ENCODE assay signal across 8 cellular contexts in the genomic region with DNA sequence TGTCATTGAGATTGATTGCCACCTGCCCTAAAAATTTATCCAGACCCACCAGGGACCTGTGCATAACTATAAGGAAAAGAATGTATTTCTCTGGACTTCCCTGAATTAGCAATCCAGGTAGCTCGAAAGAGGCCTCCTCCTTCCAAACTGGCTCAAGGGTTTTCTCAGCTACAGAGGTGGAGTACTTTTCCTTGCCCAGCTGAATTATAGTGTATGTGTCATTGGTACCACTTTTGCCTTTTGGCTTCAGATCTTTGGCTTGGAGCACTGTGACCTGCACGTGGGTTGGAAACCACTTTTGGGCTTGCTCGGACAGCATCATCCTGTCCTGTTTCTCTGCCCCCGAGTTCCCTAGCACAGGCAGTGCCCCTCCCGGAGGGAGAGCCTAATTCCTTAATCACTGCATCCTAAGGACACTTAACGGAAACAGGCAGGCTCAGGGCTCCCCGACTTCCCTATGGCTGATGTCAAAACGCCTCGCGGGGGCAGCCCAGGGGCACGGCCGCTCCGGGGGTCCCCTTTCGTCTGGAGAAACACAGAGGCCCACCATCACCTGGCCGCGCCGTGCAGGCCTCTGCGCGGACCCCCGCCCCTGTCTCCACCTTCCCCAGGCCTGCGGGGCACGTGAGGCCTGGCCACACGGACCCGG. TPM values are rescaled to one million over a fixed set of nuclear protein-coding genes. Genes with fewer than 3 reads are reported as not detected.
A peak's percentile ranks its signal among the peaks of the same experiment; 100 is the strongest.
DNase-seq lines count a peak whose midpoint lies in the region; ATAC-seq and TF ChIP-seq lines count a peak whose summit lies in the region.

No MANE protein-coding gene starts in this region.

- TSS peak; percentile 42 for BruUV-seq in PC-3 (replicated peaks; lab: Mats Ljungman, UMichigan)

- H3K9me3 ChIP-seq in PC-3 (ENCODE audit: low read length) = no peaks in the 10 kb centered on the region

- no peaks in the 10 kb centered on the region for H3K9me2 ChIP-seq in PC-3 (replicated peaks; ENCODE audit: low read length)

- H3K36me3 Mint-ChIP-seq in activated naive CD4-positive, alpha-beta T cell treated with anti-CD3 and anti-CD28 coated beads, Interleukin-2, amount 50 U/mL, for 72 hours = peaks cover 5 to 6% of the 10 kb centered on the region in 2 donors

- TF ChIP-seq CTCF in PC-3 (conservative IDR thresholded peaks at IDR 0.05; ENCODE audit: low read depth, low read length) = no peak
- TF ChIP-seq CTCF in omental fat pad (IDR thresholded peaks at IDR 0.05) = no peak

- peak overlapping the region; percentile 99 for H2AFZ ChIP-seq in PC-3 (ENCODE audit: low read length)

- H3K27me3 ChIP-seq in PC-3 (ENCODE audit: low read length) = no peaks in the 10 kb centered on the region

- CTCF ChIA-PET in PC-3 (lab: Charles Lee) = no interaction called here

- H3F3A ChIP-seq in PC-3 (ENCODE audit: low read length, unreplicated experiment) = no peaks in the 10 kb centered on the region

- peak overlapping the region; percentile 75 for H3K27ac ChIP-seq in PC-3 (ENCODE audit: low read length)

- H3K9ac ChIP-seq in PC-3 (ENCODE audit: low read length) = peak overlapping the region; percentile 82

- intact Hi-C loops in PC-3 (cut with micrococcal nuclease) (loop anchor here (2.0 kb wide), 1 partner anchor 65 kb away; no protein-coding TSS in a partner anchor), head of caudate nucleus (cut with DNase I) (no loop called here)

- H3K4me3 ChIP-seq in PC-3 (ENCODE audit: low read length) = peak overlapping the region; percentile 85

- peaks cover 42% of the 10 kb centered on the region for H3K79me2 ChIP-seq in PC-3 (ENCODE audit: low read length)

- peak overlapping the region; percentile 11 to 87 for H3K27ac Mint-ChIP-seq in activated naive CD4-positive, alpha-beta T cell treated with anti-CD3 and anti-CD28 coated beads, Interleukin-2, amount 50 U/mL, for 72 hours

- POLR2A ChIA-PET in PC-3 (lab: Charles Lee; ENCODE audit: unreplicated experiment) = no interaction called here

- peaks cover 38% of the 10 kb centered on the region for H3K4me1 ChIP-seq in PC-3 (ENCODE audit: insufficient read depth, low read length)

- no peaks in the 10 kb centered on the region for H3K9me3 Mint-ChIP-seq in activated naive CD4-positive, alpha-beta T cell treated with anti-CD3 and anti-CD28 coated beads, Interleukin-2, amount 50 U/mL, for 72 hours

- no peaks in the 10 kb centered on the region for H4K20me1 ChIP-seq in PC-3 (ENCODE audit: low read length)

- H3K36me3 ChIP-seq in PC-3 (ENCODE audit: low read depth, low read length) = no peaks in the 10 kb centered on the region

- ATAC-seq in GM19025 (IDR thresholded peaks at IDR 0.05; ENCODE audit: low read depth, unreplicated experiment) (peak; percentile 20), HG03342 (IDR thresholded peaks at IDR 0.05; ENCODE audit: unreplicated experiment) (peak; percentile 27), PC-3 (peak; percentile 35), omental fat pad (ENCODE audit: low FRiP score) (peak; percentile 69)
- peak; percentile 2 to 56 for ATAC-seq in activated naive CD4-positive, alpha-beta T cell treated with anti-CD3 and anti-CD28 coated beads, Interleukin-2, amount 50 U/mL, for 72 hours

- DNase-seq in Ammon's horn (ENCODE audit: low spot score) (peak; percentile 56), PC-3 (peak; percentile 43), head of caudate nucleus (peak in 41 of 42 donors; percentile 11 to 70 (median 38)), omental fat pad (ENCODE audit: low spot score) (peak; percentile 34), NCI-H524 treated with DMSO at 0.1 percent for 48 hours (lab: John Stamatoyannopoulos, UW) (no peak)
- DNase-seq in activated naive CD4-positive, alpha-beta T cell treated with anti-CD3 and anti-CD28 coated beads, Interleukin-2, amount 50 U/mL, for 72 hours (ENCODE audit: low spot score in 2 of 2) = peak; percentile 22 to 61

- peak overlapping the region; percentile 84 for H3K4me2 ChIP-seq in PC-3 (ENCODE audit: low read length)

RNA-seq across cellular contexts. Expression of gene RAB11FIP2, which starts 0.8 kb away (rescaled TPM):
- total RNA-seq in PC-3 (2014; rRNA removed) (4.4 and 8.2 TPM in 2 replicates), omental fat pad (10 to 100 TPM; 21.2 to 27.9 (median 23.8) TPM)
- total RNA-seq in activated naive CD4-positive, alpha-beta T cell treated with anti-CD3 and anti-CD28 coated beads, Interleukin-2, amount 50 U/mL, for 72 hours = 10 to 100 TPM; 11.8 to 18.0 TPM
